In genomic region chr13:91273675-91274074, GRCh38 we compare ENCODE assay signal across 10 cellular contexts.
"Had no signal": no experiment of that assay in that cellular context is flagged by ENCODE, and none has a peak within 500 bp of the region (broad histone marks: within the 10 kb centered on the region; RNA-seq: fewer than 3 reads in every experiment).

No MANE protein-coding gene starts in this region.

- DNase-seq: GM23248, GOT3, H7, IMR-90, Karpas-422, KBM-7 had no signal

- H3K4me1 ChIP-seq: HAP-1 had no signal

- H3K36me3 ChIP-seq: HAP-1 had no signal

- ATAC-seq: HCT116 had no signal

- H3K27ac ChIP-seq: GM23248, KMS-11 had no signal

- H2AFZ ChIP-seq: GM23248 had no signal

- H3K9ac ChIP-seq: GM23248, KMS-11 had no signal

- H3K9me3 ChIP-seq: HAP-1 had no signal

- FAIRE-seq: HTR-8/SVneo had no signal

- H3K4me3 ChIP-seq: GM23248, HAP-1 had no signal

- H3K4me2 ChIP-seq: KMS-11 had no signal
